Comparison of ENCODE assay signal across 1 cellular context in genomic region chr3:177624523-177625495, GRCh38.
TF ChIP-seq lines count a peak whose summit lies in the region.

No MANE protein-coding gene starts in this region.

TF ChIP-seq in K562, 482 proteins besides CTCF, POLR2A, EP300 and RAD21 (continued from another document):
- TF ChIP-seq USF1 (CRISPR knock-in tag; IDR thresholded peaks at IDR 0.05) (peak; percentile 32; the same call in 1 of the 2 replicates), ZBTB1 (CRISPR knock-in tag; IDR thresholded peaks at IDR 0.05; ENCODE audit: borderline replicate concordance, low read depth) (no peak)
- TF ChIP-seq, protein P1, sequence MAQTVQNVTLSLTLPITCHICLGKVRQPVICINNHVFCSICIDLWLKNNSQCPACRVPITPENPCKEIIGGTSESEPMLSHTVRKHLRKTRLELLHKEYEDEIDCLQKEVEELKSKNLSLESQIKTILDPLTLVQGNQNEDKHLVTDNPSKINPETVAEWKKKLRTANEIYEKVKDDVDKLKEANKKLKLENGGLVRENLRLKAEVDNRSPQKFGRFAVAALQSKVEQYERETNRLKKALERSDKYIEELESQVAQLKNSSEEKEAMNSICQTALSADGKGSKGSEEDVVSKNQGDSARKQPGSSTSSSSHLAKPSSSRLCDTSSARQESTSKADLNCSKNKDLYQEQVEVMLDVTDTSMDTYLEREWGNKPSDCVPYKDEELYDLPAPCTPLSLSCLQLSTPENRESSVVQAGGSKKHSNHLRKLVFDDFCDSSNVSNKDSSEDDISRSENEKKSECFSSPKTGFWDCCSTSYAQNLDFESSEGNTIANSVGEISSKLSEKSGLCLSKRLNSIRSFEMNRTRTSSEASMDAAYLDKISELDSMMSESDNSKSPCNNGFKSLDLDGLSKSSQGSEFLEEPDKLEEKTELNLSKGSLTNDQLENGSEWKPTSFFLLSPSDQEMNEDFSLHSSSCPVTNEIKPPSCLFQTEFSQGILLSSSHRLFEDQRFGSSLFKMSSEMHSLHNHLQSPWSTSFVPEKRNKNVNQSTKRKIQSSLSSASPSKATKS (CRISPR knock-in tag; IDR thresholded peaks at IDR 0.05): no peak
